Comparison of ENCODE assay signal across 1 cellular context in the genomic region with DNA sequence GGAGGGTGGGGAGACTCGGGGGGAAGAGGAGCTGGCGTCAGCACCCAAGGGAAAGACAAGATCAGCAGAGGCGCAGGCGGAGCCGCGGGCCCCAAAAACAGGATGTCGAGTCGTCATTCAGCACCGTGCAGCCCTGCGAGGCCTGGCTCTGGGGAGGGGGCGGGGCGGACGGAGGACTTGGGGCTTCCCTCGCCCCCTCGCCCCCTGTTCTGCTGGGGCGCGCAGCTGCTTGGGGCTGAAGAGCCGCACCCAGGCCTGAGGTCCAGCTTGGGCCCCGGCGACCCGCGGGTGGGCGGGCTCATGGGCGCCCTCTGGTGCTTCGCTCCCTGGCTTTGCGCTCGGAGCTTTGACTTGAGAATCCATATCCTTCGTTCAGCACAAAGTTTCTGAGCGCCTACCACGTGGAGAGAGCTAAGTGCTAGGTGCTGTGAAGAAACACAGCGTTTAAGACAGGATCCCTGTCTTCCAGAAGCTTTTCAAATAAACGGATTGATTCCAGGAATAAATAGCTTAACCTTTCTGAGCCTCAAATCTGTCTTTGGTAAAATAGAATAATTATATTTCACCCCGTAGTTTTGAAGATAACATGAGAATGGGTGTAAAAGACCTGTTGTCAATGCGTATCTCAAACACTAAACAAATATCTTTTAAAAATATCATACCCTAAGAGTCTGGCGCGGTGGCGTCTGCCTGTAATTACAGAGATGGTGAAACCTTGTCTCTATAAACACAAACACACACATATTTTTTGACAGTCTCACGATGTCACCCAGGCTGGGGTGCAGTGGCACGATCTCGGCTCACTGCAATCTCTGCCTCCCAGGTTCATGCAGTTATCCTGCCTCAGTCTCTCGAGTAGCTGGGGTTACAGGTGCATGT.
A peak's percentile ranks its signal among the peaks of the same experiment; 100 is the strongest.
TF ChIP-seq lines count a peak whose summit lies in the region.

No MANE protein-coding gene starts in this region.

TF ChIP-seq in HepG2, 621 proteins besides CTCF, POLR2A, EP300 and RAD21 (continued from another document and continues in another):
- TF ChIP-seq, protein P1, sequence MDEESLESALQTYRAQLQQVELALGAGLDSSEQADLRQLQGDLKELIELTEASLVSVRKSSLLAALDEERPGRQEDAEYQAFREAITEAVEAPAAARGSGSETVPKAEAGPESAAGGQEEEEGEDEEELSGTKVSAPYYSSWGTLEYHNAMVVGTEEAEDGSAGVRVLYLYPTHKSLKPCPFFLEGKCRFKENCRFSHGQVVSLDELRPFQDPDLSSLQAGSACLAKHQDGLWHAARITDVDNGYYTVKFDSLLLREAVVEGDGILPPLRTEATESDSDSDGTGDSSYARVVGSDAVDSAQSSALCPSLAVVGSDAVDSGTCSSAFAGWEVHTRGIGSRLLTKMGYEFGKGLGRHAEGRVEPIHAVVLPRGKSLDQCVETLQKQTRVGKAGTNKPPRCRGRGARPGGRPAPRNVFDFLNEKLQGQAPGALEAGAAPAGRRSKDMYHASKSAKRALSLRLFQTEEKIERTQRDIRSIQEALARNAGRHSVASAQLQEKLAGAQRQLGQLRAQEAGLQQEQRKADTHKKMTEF (CRISPR knock-in tag; IDR thresholded peaks at IDR 0.05), result peak; percentile 87; the same call in 1 of the 2 replicates
- TF ChIP-seq HBP1 (CRISPR knock-in tag; IDR thresholded peaks at IDR 0.05; ENCODE audit: low read depth) (0 out of 2 replicates have a peak, but pooled peaks have one; percentile 76), ZSCAN9 (CRISPR knock-in tag; IDR thresholded peaks at IDR 0.05; ENCODE audit: borderline replicate concordance) (no peak; the same call in 1 of the 2 replicates), CREB3 (CRISPR knock-in tag; IDR thresholded peaks at IDR 0.05) (no peak), DZIP1 (CRISPR knock-in tag; IDR thresholded peaks at IDR 0.05) (no peak), MTF2 (CRISPR knock-in tag; IDR thresholded peaks at IDR 0.05; ENCODE audit: borderline replicate concordance) (no peak), ZNF569 (CRISPR knock-in tag; IDR thresholded peaks at IDR 0.05; ENCODE audit: borderline replicate concordance) (no peak), ZNF549 (CRISPR knock-in tag; IDR thresholded peaks at IDR 0.05) (no peak), ZNF782 (CRISPR knock-in tag; IDR thresholded peaks at IDR 0.05; ENCODE audit: borderline replicate concordance) (no peak; the same call in 1 of the 2 replicates), SIN3B (IDR thresholded peaks at IDR 0.05; ENCODE audit: low read length) (no peak), TRIM24 (CRISPR knock-in tag; IDR thresholded peaks at IDR 0.05) (no peak), KLF16 (CRISPR knock-in tag; IDR thresholded peaks at IDR 0.05) (peak in 1 of 2 experiments; percentile 39; a peak in 1 of 4 replicates), MLX (CRISPR knock-in tag; IDR thresholded peaks at IDR 0.05) (no peak), ZZZ3 (CRISPR knock-in tag; IDR thresholded peaks at IDR 0.05; ENCODE audit: borderline replicate concordance) (0 out of 2 replicates have a peak, but pooled peaks have one; percentile 50), MIER3 (CRISPR knock-in tag; IDR thresholded peaks at IDR 0.05; ENCODE audit: borderline replicate concordance) (peak; percentile 59; the same call in 1 of the 2 replicates), ZNF383 (CRISPR knock-in tag; IDR thresholded peaks at IDR 0.05; ENCODE audit: borderline replicate concordance) (no peak), RAD51 (IDR thresholded peaks at IDR 0.05; ENCODE audit: borderline replicate concordance) (no peak), HMG20A (CRISPR knock-in tag; IDR thresholded peaks at IDR 0.05; ENCODE audit: borderline replicate concordance) (no peak), KAT8 (CRISPR knock-in tag; IDR thresholded peaks at IDR 0.05) (no peak), SRSF9 (IDR thresholded peaks at IDR 0.05; ENCODE audit: borderline replicate concordance, insufficient read depth, low read depth, low read length, poor library complexity, severe bottlenecking) (no peak), PLSCR1 (CRISPR knock-in tag; IDR thresholded peaks at IDR 0.05; ENCODE audit: borderline replicate concordance) (no peak), ZNF205 (CRISPR knock-in tag; IDR thresholded peaks at IDR 0.05) (peak; percentile 56; the same call in 1 of the 2 replicates), ZNF382 (CRISPR knock-in tag; IDR thresholded peaks at IDR 0.05; ENCODE audit: borderline replicate concordance) (no peak), ZFYVE20 (CRISPR knock-in tag; IDR thresholded peaks at IDR 0.05; ENCODE audit: borderline replicate concordance, low read depth) (no peak), ARID4A (CRISPR knock-in tag; IDR thresholded peaks at IDR 0.05; ENCODE audit: borderline replicate concordance) (peak; percentile 84; the same call in 1 of the 2 replicates), ZNF512B (CRISPR knock-in tag; IDR thresholded peaks at IDR 0.05; ENCODE audit: borderline replicate concordance) (no peak), MAFK (conservative IDR thresholded peaks at IDR 0.05 in 1 of 2, IDR thresholded peaks at IDR 0.05 in 1 of 2; ENCODE audit: low read length in 2 of 2) (no peak), ZNF850 (CRISPR knock-in tag; conservative IDR thresholded peaks at IDR 0.05) (no peak), ZFP36L2 (CRISPR knock-in tag; IDR thresholded peaks at IDR 0.05) (no peak), ZBTB26 (CRISPR knock-in tag; IDR thresholded peaks at IDR 0.05; ENCODE audit: borderline replicate concordance) (no peak)
- TF ChIP-seq, protein P2, sequence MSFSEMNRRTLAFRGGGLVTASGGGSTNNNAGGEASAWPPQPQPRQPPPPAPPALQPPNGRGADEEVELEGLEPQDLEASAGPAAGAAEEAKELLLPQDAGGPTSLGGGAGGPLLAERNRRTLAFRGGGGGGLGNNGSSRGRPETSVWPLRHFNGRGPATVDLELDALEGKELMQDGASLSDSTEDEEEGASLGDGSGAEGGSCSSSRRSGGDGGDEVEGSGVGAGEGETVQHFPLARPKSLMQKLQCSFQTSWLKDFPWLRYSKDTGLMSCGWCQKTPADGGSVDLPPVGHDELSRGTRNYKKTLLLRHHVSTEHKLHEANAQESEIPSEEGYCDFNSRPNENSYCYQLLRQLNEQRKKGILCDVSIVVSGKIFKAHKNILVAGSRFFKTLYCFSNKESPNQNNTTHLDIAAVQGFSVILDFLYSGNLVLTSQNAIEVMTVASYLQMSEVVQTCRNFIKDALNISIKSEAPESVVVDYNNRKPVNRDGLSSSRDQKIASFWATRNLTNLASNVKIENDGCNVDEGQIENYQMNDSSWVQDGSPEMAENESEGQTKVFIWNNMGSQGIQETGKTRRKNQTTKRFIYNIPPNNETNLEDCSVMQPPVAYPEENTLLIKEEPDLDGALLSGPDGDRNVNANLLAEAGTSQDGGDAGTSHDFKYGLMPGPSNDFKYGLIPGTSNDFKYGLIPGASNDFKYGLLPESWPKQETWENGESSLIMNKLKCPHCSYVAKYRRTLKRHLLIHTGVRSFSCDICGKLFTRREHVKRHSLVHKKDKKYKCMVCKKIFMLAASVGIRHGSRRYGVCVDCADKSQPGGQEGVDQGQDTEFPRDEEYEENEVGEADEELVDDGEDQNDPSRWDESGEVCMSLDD (CRISPR knock-in tag; IDR thresholded peaks at IDR 0.05; ENCODE audit: borderline replicate concordance), result peak; percentile 78; the same call in 1 of the 2 replicates
